ENCODE assay signal across 12 cellular contexts in the genomic region with DNA sequence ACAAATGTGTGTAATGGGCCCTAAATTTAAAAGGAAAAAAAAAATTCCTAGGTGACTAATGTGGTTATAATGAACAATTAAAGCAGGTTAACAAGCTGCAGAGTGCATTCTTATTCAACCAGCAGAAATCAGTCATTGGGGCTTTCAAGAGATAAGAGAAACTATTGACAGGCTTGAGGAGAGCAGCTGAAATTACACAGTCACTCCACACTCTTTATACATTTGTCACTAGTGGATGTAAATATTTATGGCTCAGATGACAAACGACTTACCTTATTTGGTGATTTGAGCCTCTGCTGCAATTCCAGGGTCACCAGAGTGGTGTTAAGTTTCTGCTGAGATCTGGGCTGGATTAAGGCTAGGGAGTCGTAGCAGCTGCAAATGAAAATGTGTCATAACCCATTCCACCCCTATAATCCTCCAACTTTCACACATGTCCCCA.
A peak's percentile ranks its signal among the peaks of the same experiment; 100 is the strongest.
DNase-seq lines count a peak whose midpoint lies in the region; ATAC-seq and TF ChIP-seq lines count a peak whose summit lies in the region.
"Had no signal": no experiment of that assay in that cellular context is flagged by ENCODE, and none has a peak within 500 bp of the region (broad histone marks: within the 10 kb centered on the region; RNA-seq: fewer than 3 reads in every experiment).

No MANE protein-coding gene starts in this region.

- DNase-seq in SK-N-SH (no peak), NCI-H82 (lab: John Stamatoyannopoulos, UW) (peak; percentile 78), fibroblast of peridontal ligament (ENCODE audit: extremely low read depth) (peak; percentile 27), posterior cingulate gyrus (no peak)
- DNase-seq in stimulated activated effector memory CD8-positive, alpha-beta T cell treated with anti-CD3 and anti-CD28 coated beads, Interleukin-12 subunit alpha, Interleukin-12 subunit beta, amount 100 ng/mL, for 72 hours (ENCODE audit: low spot score in 2 of 2): no peak
- DNase-seq in activated effector memory CD4-positive, alpha-beta T cell treated with anti-CD3 and anti-CD28 coated beads, Interleukin-2, amount 50 U/mL, for 16 hours: no peak
- DNase-seq: activated CD8-positive, alpha-beta memory T cell treated with anti-CD3 and anti-CD28 coated beads for 24 hours; amniotic stem cell; mammary epithelial cell had no signal

- POLR2A ChIA-PET in SK-N-SH (lab: Yijun Ruan, JAX): no interaction called here

- no peaks in the 10 kb centered on the region for H3K36me3 ChIP-seq in SK-N-SH (replicated peaks in 1 of 2; ENCODE audit: control insufficient read depth in 1 of 2, insufficient read depth in 2 of 2, low read length in 1 of 2)

- H3F3A ChIP-seq in SK-N-SH (replicated peaks; ENCODE audit: insufficient read depth): no peaks in the 10 kb centered on the region

- no peaks in the 10 kb centered on the region for H3K4me1 Mint-ChIP-seq in stimulated activated effector memory CD8-positive, alpha-beta T cell treated with anti-CD3 and anti-CD28 coated beads, Interleukin-12 subunit alpha, Interleukin-12 subunit beta, amount 100 ng/mL, for 72 hours

- 31% methylated on average over 2 of the region's 2 CpGs for WGBS in SK-N-SH (ENCODE audit: low lambda C conversion rate)

- H3K36me3 Mint-ChIP-seq in stimulated activated effector memory CD8-positive, alpha-beta T cell treated with anti-CD3 and anti-CD28 coated beads, Interleukin-12 subunit alpha, Interleukin-12 subunit beta, amount 100 ng/mL, for 72 hours: no peaks in the 10 kb centered on the region

- TF ChIP-seq RAD21 in SK-N-SH (IDR thresholded peaks at IDR 0.05; ENCODE audit: low read length): no peak

- H3K4me1 ChIP-seq in SK-N-SH (ENCODE audit: control insufficient read depth in 1 of 2, insufficient read depth in 2 of 2, low read depth in 1 of 2, low read length in 1 of 2): no peaks in the 10 kb centered on the region

- H3K27ac Mint-ChIP-seq in stimulated activated effector memory CD8-positive, alpha-beta T cell treated with anti-CD3 and anti-CD28 coated beads, Interleukin-12 subunit alpha, Interleukin-12 subunit beta, amount 100 ng/mL, for 72 hours: no peak overlapping the region

- TF ChIP-seq CTCF in SK-N-SH (IDR thresholded peaks at IDR 0.05): no peak

- ATAC-seq in SK-N-SH treated with all-trans-retinoic acid at 6 μM for 48 hours (peak; percentile 70), HG03354 (IDR thresholded peaks at IDR 0.05; ENCODE audit: poor library complexity, severe bottlenecking, unreplicated experiment) (no peak)
- ATAC-seq in stimulated activated effector memory CD8-positive, alpha-beta T cell treated with anti-CD3 and anti-CD28 coated beads, Interleukin-12 subunit alpha, Interleukin-12 subunit beta, amount 100 ng/mL, for 72 hours: no peak
- ATAC-seq: esophagus mucosa had no signal

- H3K79me2 ChIP-seq in SK-N-SH (ENCODE audit: insufficient read depth): no peaks in the 10 kb centered on the region

- intact Hi-C loops in posterior cingulate gyrus (cut with DNase I): no loop called here

- H3K9ac ChIP-seq in SK-N-SH: no peak overlapping the region

- H3K4me3 Mint-ChIP-seq in stimulated activated effector memory CD8-positive, alpha-beta T cell treated with anti-CD3 and anti-CD28 coated beads, Interleukin-12 subunit alpha, Interleukin-12 subunit beta, amount 100 ng/mL, for 72 hours: no peak overlapping the region

- peaks cover 8% of the 10 kb centered on the region for H3K9me3 Mint-ChIP-seq in stimulated activated effector memory CD8-positive, alpha-beta T cell treated with anti-CD3 and anti-CD28 coated beads, Interleukin-12 subunit alpha, Interleukin-12 subunit beta, amount 100 ng/mL, for 72 hours

- H4K20me1 ChIP-seq in SK-N-SH (ENCODE audit: insufficient read depth): no peaks in the 10 kb centered on the region

- no peaks in the 10 kb centered on the region for H3K27me3 ChIP-seq in SK-N-SH (ENCODE audit: insufficient read depth)

- no peak overlapping the region for H3K4me2 ChIP-seq in SK-N-SH

- no peak overlapping the region for H3K4me3 ChIP-seq in SK-N-SH (ENCODE audit: low read depth in 2 of 2, low read length in 1 of 2)

- no peak overlapping the region for H2AFZ ChIP-seq in SK-N-SH (ENCODE audit: low read depth)

- CTCF ChIA-PET in SK-N-SH (lab: Yijun Ruan, JAX): no interaction called here

- H3K27ac ChIP-seq in SK-N-SH (ENCODE audit: low read depth in 2 of 2, low read length in 1 of 2): no peak overlapping the region

- no peaks in the 10 kb centered on the region for H3K9me2 ChIP-seq in SK-N-SH

- no peak for TF ChIP-seq EP300 in SK-N-SH (IDR thresholded peaks at IDR 0.05; ENCODE audit: borderline replicate concordance in 1 of 2, low read depth in 1 of 2, low read length in 1 of 2)

- H3K9me3 ChIP-seq in SK-N-SH: no peaks in the 10 kb centered on the region

TF ChIP-seq in SK-N-SH treated with all-trans-retinoic acid at 6 μM for 48 hours, 23 proteins besides CTCF, POLR2A, EP300 and RAD21:
- TF ChIP-seq ISL1 (CRISPR knock-in tag; IDR thresholded peaks at IDR 0.05): 0 out of 2 replicates have a peak, but pooled peaks have one; percentile 15
- no peak for TF ChIP-seq ZNF565 (CRISPR knock-in tag; conservative IDR thresholded peaks at IDR 0.05; ENCODE audit: low read depth)

TF ChIP-seq in SK-N-SH, 30 proteins besides CTCF, POLR2A, EP300 and RAD21:
- TF ChIP-seq CHD2 (IDR thresholded peaks at IDR 0.05; ENCODE audit: low read length, partially characterized antibody): no peak
- no peak for TF ChIP-seq TEAD4 (IDR thresholded peaks at IDR 0.05; ENCODE audit: borderline replicate concordance, insufficient read depth)
TF ChIP-seq in SK-N-SH: peak in this region for 0.

Comparison
In these comparisons a context has a peak if more than half of its experiments do, and no peak if none do; other contexts are left out.
1. DNase-seq: peak in NCI-H82 (single experiment) and fibroblast of peridontal ligament (single experiment); none in SK-N-SH (single experiment), posterior cingulate gyrus (0 of 10), stimulated activated effector memory CD8-positive, alpha-beta T cell treated with anti-CD3 and anti-CD28 coated beads, Interleukin-12 subunit alpha, Interleukin-12 subunit beta, amount 100 ng/mL, for 72 hours (0 of 2) and activated effector memory CD4-positive, alpha-beta T cell treated with anti-CD3 and anti-CD28 coated beads, Interleukin-2, amount 50 U/mL, for 16 hours (single experiment).